Comparison of ENCODE assay signal across 1 cellular context in genomic region chr12:117227000-117227653, GRCh38.
TF ChIP-seq lines count a peak whose summit lies in the region.

No MANE protein-coding gene starts in this region.

TF ChIP-seq in HCT116, 20 proteins besides CTCF, POLR2A, EP300 and RAD21 (continued from another document):
- TF ChIP-seq ZFX (IDR thresholded peaks at IDR 0.05) (no peak), ELF1 (IDR thresholded peaks at IDR 0.05; ENCODE audit: borderline replicate concordance, low read depth) (no peak), SRF (IDR thresholded peaks at IDR 0.05; ENCODE audit: low read depth) (no peak), YY1 (IDR thresholded peaks at IDR 0.05; ENCODE audit: extremely low read depth, insufficient replicate concordance, low read depth, low read length) (no peak), EZH2 (IDR thresholded peaks at IDR 0.05) (no peak)
TF ChIP-seq in HCT116: peak in this region for 0.
